In genomic region chr16:49277386-49277742, GRCh38 we compare ENCODE assay signal across 11 cellular contexts. TPM values are rescaled to one million over a fixed set of nuclear protein-coding genes. Genes with fewer than 3 reads are reported as not detected.
A peak's percentile ranks its signal among the peaks of the same experiment; 100 is the strongest.
DNase-seq lines count a peak whose midpoint lies in the region; ATAC-seq and TF ChIP-seq lines count a peak whose summit lies in the region.
"Had no signal": no experiment of that assay in that cellular context is flagged by ENCODE, and none has a peak within 500 bp of the region (broad histone marks: within the 10 kb centered on the region; RNA-seq: fewer than 3 reads in every experiment).

No MANE protein-coding gene starts in this region.

- no peaks in the 10 kb centered on the region for H3K36me3 ChIP-seq in HUES48 (ENCODE audit: control insufficient read depth, insufficient read depth, low read length)
- no peaks in the 10 kb centered on the region for H3K36me3 ChIP-seq in thoracic aorta
- H3K36me3 ChIP-seq: BE2C had no signal

- peaks cover 58% of the 10 kb centered on the region for H3K4me1 ChIP-seq in HUES48 (ENCODE audit: control insufficient read depth, insufficient read depth, low read length)
- H3K4me1 ChIP-seq in thoracic aorta (ENCODE audit: control insufficient read depth in 1 of 2, low read depth in 2 of 2), result peaks cover 5 to 34% of the 10 kb centered on the region in 2 donors

- TF ChIP-seq CTCF in thoracic aorta (IDR thresholded peaks at IDR 0.05), result no peak

- no peak overlapping the region for H3K27ac ChIP-seq in HUES48 (ENCODE audit: low read depth, low read length)
- H3K27ac ChIP-seq in thoracic aorta, result no peak overlapping the region
- H3K27ac ChIP-seq: SK-N-MC had no signal

- H3K9me3 ChIP-seq in HUES48 (ENCODE audit: control insufficient read depth, insufficient read depth, low read length) (no peaks in the 10 kb centered on the region), thoracic aorta (no peaks in the 10 kb centered on the region)
- H3K9me3 ChIP-seq: BE2C had no signal

- DNase-seq in cerebellar cortex (ENCODE audit: low spot score) (peak; percentile 45), iPS-NIHi11 (ENCODE audit: low spot score) (peak; percentile 22), thoracic aorta (ENCODE audit: low spot score) (no peak), DMS53 (lab: John Stamatoyannopoulos, UW) (no peak), SIG-M5 treated with dmso at 0.1 percent for 504 hours (lab: John Stamatoyannopoulos, UW; ENCODE audit: unreplicated experiment) (no peak), NCI-H2081 treated with DMSO at 0.1 percent for 48 hours (lab: John Stamatoyannopoulos, UW) (no peak)
- DNase-seq: BE2C; CD4-positive, alpha-beta memory T cell; PC-3 had no signal

- no peak overlapping the region for H3K9ac ChIP-seq in HUES48 (ENCODE audit: low read depth, low read length)

- no peak for ATAC-seq in thoracic aorta (ENCODE audit: insufficient number of reproducible peaks, low FRiP score, low read depth)
- ATAC-seq: PC-3 had no signal

- H3K27me3 ChIP-seq in HUES48 (ENCODE audit: control insufficient read depth, insufficient read depth, low read length), result peaks cover 93% of the 10 kb centered on the region
- peaks cover 23% of the 10 kb centered on the region for H3K27me3 ChIP-seq in thoracic aorta (replicated peaks; ENCODE audit: insufficient read depth)

- H3K4me3 ChIP-seq in HUES48 (ENCODE audit: low read depth, low read length) (peak overlapping the region; percentile 17; the same call in 1 of the 2 replicates), thoracic aorta (peak overlapping the region; percentile 40)
- H3K4me3 ChIP-seq: SK-N-MC had no signal

RNA-seq across cellular contexts. Expression of gene CBLN1, which starts 4.3 kb away (rescaled TPM):
- total RNA-seq in thoracic aorta, result 1 to 10 TPM in 1 of 2 donors, not detected in 1; 8.8 TPM
- total RNA-seq: CD4-positive, alpha-beta memory T cell had no signal

Comparison
In these comparisons a context has a peak if more than half of its experiments do, and no peak if none do; other contexts are left out.
1. DNase-seq: peak in cerebellar cortex (single experiment) and iPS-NIHi11 (single experiment); none in thoracic aorta (single experiment), DMS53 (single experiment), SIG-M5 treated with dmso at 0.1 percent for 504 hours (single experiment) and NCI-H2081 treated with DMSO at 0.1 percent for 48 hours (single experiment).